Comparison of ENCODE assay signal across 8 cellular contexts in the genomic region with DNA sequence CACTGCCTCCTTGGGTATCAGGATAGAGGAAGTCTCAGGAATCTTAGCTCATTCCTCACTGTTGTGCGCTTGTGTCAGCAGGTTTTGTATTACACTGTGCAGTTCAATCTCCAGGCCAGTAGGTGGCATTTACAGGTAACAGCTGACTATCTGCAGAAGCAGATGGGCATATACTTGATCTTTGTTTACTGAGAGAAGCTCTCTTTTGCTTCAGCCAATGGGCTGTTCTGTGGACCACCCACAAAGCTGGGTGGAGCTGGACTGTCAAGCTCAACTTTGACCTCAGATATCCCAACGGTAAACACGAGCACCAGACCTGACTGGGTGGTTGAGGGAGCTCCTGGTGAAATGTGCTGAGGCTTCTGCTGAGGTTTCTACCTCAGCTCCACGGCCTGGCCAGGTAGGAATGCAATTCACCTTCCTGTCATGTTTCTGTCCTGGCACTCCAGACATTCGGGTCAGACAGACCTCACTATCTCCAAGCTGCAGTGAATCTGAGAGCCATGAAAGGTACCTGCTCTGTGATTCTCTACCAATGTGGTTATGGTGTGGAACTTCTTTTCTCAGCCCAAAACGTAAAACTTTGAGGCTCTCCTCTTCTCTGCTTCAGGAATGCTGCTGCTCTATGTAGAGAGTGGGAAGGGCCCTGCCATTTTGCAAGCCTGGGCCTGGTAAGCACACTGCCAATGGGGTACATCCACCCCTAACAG.
DNase-seq lines count a peak whose midpoint lies in the region; ATAC-seq and TF ChIP-seq lines count a peak whose summit lies in the region.

No MANE protein-coding gene starts in this region.

- H3K27ac ChIP-seq in HL-60 (replicated peaks) (no peak overlapping the region), SK-N-MC (no peak overlapping the region), fibroblast of lung (ENCODE audit: insufficient read depth, low read length) (no peak overlapping the region), osteoblast (ENCODE audit: low read depth, low read length) (no peak overlapping the region)

- no peak overlapping the region for H3K4me2 ChIP-seq in fibroblast of lung (ENCODE audit: extremely low read depth, insufficient read depth, low read length)
- peak overlapping the region; percentile 10 for H3K4me2 ChIP-seq in osteoblast (ENCODE audit: insufficient read depth, low read length)

- H4K20me1 ChIP-seq in fibroblast of lung (ENCODE audit: control insufficient read depth, extremely low read depth, insufficient read depth, low read length) (no peaks in the 10 kb centered on the region), osteoblast (ENCODE audit: insufficient read depth, low read length) (no peaks in the 10 kb centered on the region)

- H3K27me3 ChIP-seq in HL-60 (ENCODE audit: insufficient read depth, poor library complexity, severe bottlenecking) (no peaks in the 10 kb centered on the region), fibroblast of lung (ENCODE audit: control insufficient read depth, insufficient read depth, low read length) (no peaks in the 10 kb centered on the region), osteoblast (ENCODE audit: insufficient read depth, low read length) (no peaks in the 10 kb centered on the region)

- TF ChIP-seq CTCF in HL-60 (IDR thresholded peaks at IDR 0.05; ENCODE audit: insufficient read depth, low read length) (peak; percentile 35), fibroblast of lung (conservative IDR thresholded peaks at IDR 0.05 in 1 of 2, IDR thresholded peaks at IDR 0.05 in 1 of 2; ENCODE audit: low read depth in 1 of 2, low read length in 2 of 2) (peak; percentile 66 to 80), osteoblast (IDR thresholded peaks at IDR 0.05; ENCODE audit: extremely low read depth, low read depth, low read length) (peak; percentile 78)

- ATAC-seq in GM21515 (IDR thresholded peaks at IDR 0.05; ENCODE audit: unreplicated experiment), result peak; percentile 99

- H3K79me2 ChIP-seq in fibroblast of lung (ENCODE audit: control insufficient read depth, insufficient read depth, low read length) (no peaks in the 10 kb centered on the region), osteoblast (ENCODE audit: insufficient read depth, low read length) (no peaks in the 10 kb centered on the region)

- H3K4me3 ChIP-seq in HL-60 (replicated peaks; ENCODE audit: insufficient read depth, low read length) (no peak overlapping the region), SK-N-MC (no peak overlapping the region), fibroblast of lung (replicated peaks in 1 of 4; ENCODE audit: control extremely low read depth in 1 of 4, insufficient read depth in 1 of 4, low read depth in 3 of 4, low read length in 4 of 4) (no peak overlapping the region), osteoblast (ENCODE audit: insufficient read depth, low read length) (no peak overlapping the region)

- H3K9me3 ChIP-seq in SK-N-MC (ENCODE audit: low read depth, low read length), result no peaks in the 10 kb centered on the region
- H3K9me3 ChIP-seq in fibroblast of lung (ENCODE audit: control insufficient read depth, insufficient read depth, low read depth, low read length), result no peaks in the 10 kb centered on the region
- H3K9me3 ChIP-seq in osteoblast (ENCODE audit: low read depth, low read length), result no peaks in the 10 kb centered on the region

- H3K4me1 ChIP-seq in fibroblast of lung (ENCODE audit: control insufficient read depth, extremely low read depth, insufficient read depth, low read length), result no peaks in the 10 kb centered on the region
- no peaks in the 10 kb centered on the region for H3K4me1 ChIP-seq in osteoblast (ENCODE audit: insufficient read depth, low read length)

- no peak overlapping the region for H3K9ac ChIP-seq in SK-N-MC (ENCODE audit: insufficient read length)
- no peak overlapping the region for H3K9ac ChIP-seq in fibroblast of lung (ENCODE audit: insufficient read depth, low read length)

- H3K36me3 ChIP-seq in SK-N-MC (ENCODE audit: insufficient read depth, low read length), result no peaks in the 10 kb centered on the region
- no peaks in the 10 kb centered on the region for H3K36me3 ChIP-seq in fibroblast of lung (ENCODE audit: control insufficient read depth, insufficient read depth, low read length)
- H3K36me3 ChIP-seq in osteoblast (ENCODE audit: insufficient read depth, low read length), result no peaks in the 10 kb centered on the region

- no peak overlapping the region for H2AFZ ChIP-seq in fibroblast of lung (ENCODE audit: low read length)
- peak overlapping the region; percentile 50 for H2AFZ ChIP-seq in osteoblast (ENCODE audit: low read length)

- DNase-seq in SIG-M5 treated with dmso at 0.1 percent for 504 hours (lab: John Stamatoyannopoulos, UW; ENCODE audit: unreplicated experiment) (peak; percentile 68), SIG-M5 (lab: John Stamatoyannopoulos, UW) (no peak), HL-60 (ENCODE audit: low read depth in 1 of 2, low spot score in 1 of 2) (peak in 1 of 2 experiments; percentile 9), SK-N-MC (ENCODE audit: low read depth, low spot score) (peak; percentile 14), fibroblast of lung (ENCODE audit: low read depth in 2 of 2) (peak; percentile 58 to 67), osteoblast (ENCODE audit: insufficient read length, low spot score, missing footprints) (no peak), NCI-H2196 treated with DMSO at 0.1 percent for 48 hours (lab: John Stamatoyannopoulos, UW; ENCODE audit: unreplicated experiment) (no peak)

Comparison
In these comparisons a context has a peak if more than half of its experiments do, and no peak if none do; other contexts are left out.
1. DNase-seq: peak in SIG-M5 treated with dmso at 0.1 percent for 504 hours (single experiment), SK-N-MC (single experiment) and fibroblast of lung (2 of 2); none in SIG-M5 (single experiment), osteoblast (single experiment) and NCI-H2196 treated with DMSO at 0.1 percent for 48 hours (single experiment).
2. Peak in every context shown above with its lines, with median percentiles within 50 percentile points of each other: CTCF ChIP-seq.